8 cellular contexts compared by ENCODE assay signal in the genomic region with DNA sequence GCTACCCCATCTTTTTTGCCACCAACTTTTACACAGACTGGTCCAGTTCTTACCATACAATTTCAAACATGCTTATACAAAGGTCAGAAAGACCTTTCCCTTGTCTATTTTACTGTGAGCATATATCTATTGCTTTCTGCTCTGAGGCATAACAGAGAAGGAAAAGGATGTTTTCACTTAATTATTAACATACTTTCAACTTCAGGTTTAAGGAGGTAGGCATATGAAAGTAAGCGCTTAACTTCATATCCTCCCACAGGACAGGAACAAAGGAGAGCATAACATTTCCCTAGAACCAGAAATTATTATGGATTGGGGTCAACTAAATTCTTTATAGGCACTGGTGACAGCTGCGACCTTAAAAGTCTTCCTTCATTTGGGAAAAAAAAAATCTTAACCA. TPM values are rescaled to one million over a fixed set of nuclear protein-coding genes. Genes with fewer than 3 reads are reported as not detected.
DNase-seq lines count a peak whose midpoint lies in the region; ATAC-seq and TF ChIP-seq lines count a peak whose summit lies in the region.

No MANE protein-coding gene starts in this region.

- H3K27ac ChIP-seq in gastroesophageal sphincter (peak overlapping the region; percentile 87 to 98 (median 93)), spleen (peak overlapping the region in 5 of 8 donors; percentile 76 to 90 (median 82))

- ATAC-seq in gastroesophageal sphincter: no peak
- ATAC-seq in HG03280 (IDR thresholded peaks at IDR 0.05; ENCODE audit: unreplicated experiment): no peak
- no peak for ATAC-seq in GM18868 (IDR thresholded peaks at IDR 0.05; ENCODE audit: unreplicated experiment)
- no peak for ATAC-seq in sciatic nerve

- TF ChIP-seq CTCF in gastroesophageal sphincter (IDR thresholded peaks at IDR 0.05): no peak
- no peak for TF ChIP-seq CTCF in spleen (IDR thresholded peaks at IDR 0.05 in 8 of 11, conservative IDR thresholded peaks at IDR 0.05 in 3 of 11)

- DNase-seq in DMS53 (lab: John Stamatoyannopoulos, UW) (peak; percentile 45), DMS53 treated with DMSO at 0.1 percent for 48 hours (lab: John Stamatoyannopoulos, UW; ENCODE audit: unreplicated experiment) (no peak), MG63 (no peak), spleen (no peak), sciatic nerve (ENCODE audit: low spot score) (no peak)

- H3K36me3 ChIP-seq in MG63 (no peaks in the 10 kb centered on the region), gastroesophageal sphincter (no peaks in the 10 kb centered on the region), spleen (no peaks in the 10 kb centered on the region)

- TF ChIP-seq POLR2A in gastroesophageal sphincter (IDR thresholded peaks at IDR 0.05) (no peak), spleen (IDR thresholded peaks at IDR 0.05) (no peak)

- intact Hi-C loops in spleen (cut with DNase I; ENCODE audit: low total_unique reads): loop anchor here (2.0 kb wide), 1 partner anchor 20 kb away; no protein-coding TSS in a partner anchor
- intact Hi-C loops in sciatic nerve (cut with DNase I): no loop called here

- WGBS in gastroesophageal sphincter (ENCODE audit: low coverage in 1 of 2), 2 donors: 49 to 79% methylated on average over 2 of the region's 2 CpGs
- 66 to 82% (median 73%) methylated on average over 2 of the region's 2 CpGs for WGBS in spleen, 5 donors

- H3K4me1 ChIP-seq in gastroesophageal sphincter (peaks cover 0 to 24% (median 0%) of the 10 kb centered on the region in 3 donors), spleen (peaks cover 0 to 25% (median 13%) of the 10 kb centered on the region in 6 donors)

- H3K4me3 ChIP-seq in MG63 (peak overlapping the region; percentile 65), gastroesophageal sphincter (peak overlapping the region; percentile 76 to 91), spleen (peak overlapping the region in 5 of 8 donors; percentile 54 to 82 (median 65))

- TF ChIP-seq EP300 in gastroesophageal sphincter (IDR thresholded peaks at IDR 0.05): no peak

- H3K9me3 ChIP-seq in MG63 (peaks cover 11% of the 10 kb centered on the region), gastroesophageal sphincter (no peaks in the 10 kb centered on the region), spleen (peaks cover 0 to 7% (median 0%) of the 10 kb centered on the region in 8 donors)

- H3K27me3 ChIP-seq in MG63 (no peaks in the 10 kb centered on the region), gastroesophageal sphincter (no peaks in the 10 kb centered on the region), spleen (replicated peaks in 1 of 7) (peaks cover 0 to 20% (median 11%) of the 10 kb centered on the region in 7 donors)

RNA-seq across cellular contexts. Expression of a gene that starts 1.1 kb away (rescaled TPM):
- 5.6 and 7.6 TPM in 2 replicates for total RNA-seq in MG63 (2014; rRNA removed; shearing (Covaris generic); ENCODE audit: low replicate concordance)
- total RNA-seq in gastroesophageal sphincter (10 to 100 TPM; 19.3 to 94.2 (median 40.1) TPM), spleen (10 to 100 TPM; 13.6 to 41.3 (median 27.5) TPM), sciatic nerve (49.8 TPM)
- 10 to 100 TPM in 1 of 3 donors, 1 to 10 TPM in 2; 8.1 to 13.5 (median 9.2) TPM for polyA plus RNA-seq in spleen

RNA-seq across cellular contexts. Expression of a gene that starts 14.5 kb away (rescaled TPM):
- not detected in 2 replicates for total RNA-seq in MG63 (2014; rRNA removed; shearing (Covaris generic); ENCODE audit: low replicate concordance)
- total RNA-seq in gastroesophageal sphincter: not detected
- not detected for total RNA-seq in spleen
- not detected for polyA plus RNA-seq in spleen
- not detected for total RNA-seq in sciatic nerve

RNA-seq across cellular contexts. Expression of a gene that starts 29.1 kb away (rescaled TPM):
- not detected in 2 replicates for total RNA-seq in MG63 (2014; rRNA removed; shearing (Covaris generic); ENCODE audit: low replicate concordance)
- total RNA-seq in gastroesophageal sphincter: not detected
- total RNA-seq in spleen: not detected
- polyA plus RNA-seq in spleen: under 1 TPM in 2 of 3 donors, not detected in 1; 0.02 TPM
- total RNA-seq in sciatic nerve: not detected

RNA-seq across cellular contexts. Expression of a gene that starts 56.2 kb away (rescaled TPM):
- not detected in 2 replicates for total RNA-seq in MG63 (2014; rRNA removed; shearing (Covaris generic); ENCODE audit: low replicate concordance)
- total RNA-seq in gastroesophageal sphincter (not detected), spleen (not detected), sciatic nerve (0.89 TPM)
- polyA plus RNA-seq in spleen: under 1 TPM in 1 of 3 donors, not detected in 2; 0.06 TPM
